ENCODE assay signal across 16 cellular contexts in the genomic region with DNA sequence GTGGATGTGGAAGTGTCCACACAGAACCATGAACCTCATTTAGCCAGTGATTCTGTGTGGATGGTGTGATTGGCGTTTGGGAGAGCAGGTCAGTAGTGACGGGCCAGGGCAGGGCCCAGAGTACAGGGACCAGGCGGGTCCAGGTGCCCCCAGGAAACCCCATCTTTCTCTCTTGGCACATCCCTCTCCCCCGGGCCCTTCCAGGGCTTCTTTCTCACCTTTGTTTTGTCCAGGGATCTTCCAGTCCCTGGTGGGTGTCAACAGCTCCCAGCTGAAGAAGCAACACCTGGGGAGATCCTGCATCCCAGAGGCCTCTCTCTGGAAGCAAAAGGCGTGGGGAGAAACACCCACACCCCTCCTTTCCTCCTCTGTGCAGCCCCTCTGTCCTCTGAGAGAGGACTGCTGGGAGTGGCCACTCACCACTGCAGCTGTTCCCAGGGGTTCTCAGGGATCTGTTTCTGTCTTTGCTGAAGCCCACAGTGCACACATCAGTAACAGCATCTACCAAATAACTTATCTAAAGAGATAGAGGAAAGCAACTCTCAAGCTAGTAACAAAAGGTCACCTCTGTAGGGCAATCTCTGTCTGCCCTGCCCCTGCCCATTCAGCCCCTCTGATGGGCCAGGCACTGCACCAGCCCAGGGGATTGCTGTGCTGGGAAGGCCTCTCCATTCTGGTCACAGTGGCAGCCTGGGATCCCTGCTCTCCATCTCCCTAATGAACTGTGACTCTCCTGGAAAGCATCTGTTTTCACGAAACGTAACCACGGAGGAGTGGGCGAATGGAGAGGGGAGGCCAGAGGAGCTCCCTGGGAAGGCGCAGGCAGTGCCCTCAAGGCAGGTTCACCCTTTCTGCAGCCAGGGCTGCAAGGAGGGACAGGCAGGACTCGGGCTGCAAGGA.
A peak's percentile ranks its signal among the peaks of the same experiment; 100 is the strongest.
DNase-seq lines count a peak whose midpoint lies in the region; ATAC-seq and TF ChIP-seq lines count a peak whose summit lies in the region.
"Had no signal": no experiment of that assay in that cellular context is flagged by ENCODE, and none has a peak within 500 bp of the region (broad histone marks: within the 10 kb centered on the region; RNA-seq: fewer than 3 reads in every experiment).

No MANE protein-coding gene starts in this region.

- no peak overlapping the region for H3K27ac ChIP-seq in colonic mucosa
- H3K27ac ChIP-seq: epithelial cell of prostate, gastrocnemius medialis had no signal

- no peak for ATAC-seq in GM19351 (IDR thresholded peaks at IDR 0.05; ENCODE audit: unreplicated experiment)
- ATAC-seq: activated CD4-positive, CD25-positive, alpha-beta regulatory T cell treated with anti-CD3 and anti-CD28 coated beads, Interleukin-2, amount 50 U/mL, for 24 hours; gastrocnemius medialis; left colon had no signal

- no peaks in the 10 kb centered on the region for H3K4me1 ChIP-seq in colonic mucosa
- H3K4me1 ChIP-seq: gastrocnemius medialis had no signal

- no peak overlapping the region for H3K9ac ChIP-seq in colonic mucosa (ENCODE audit: low read depth in 2 of 2, low read length in 2 of 2)

- TF ChIP-seq CTCF in colonic mucosa (IDR thresholded peaks at IDR 0.05): no peak

- H3K27me3 ChIP-seq in H7 (ENCODE audit: control insufficient read depth, insufficient read depth, low read length) (no peaks in the 10 kb centered on the region), colonic mucosa (no peaks in the 10 kb centered on the region)
- H3K27me3 ChIP-seq: gastrocnemius medialis had no signal

- intact Hi-C loops in colonic mucosa (cut with DNase I) (no loop called here), posterior vena cava (cut with DNase I) (no loop called here)

- no peaks in the 10 kb centered on the region for H3K9me3 ChIP-seq in colonic mucosa
- H3K9me3 ChIP-seq: gastrocnemius medialis had no signal

- H3K36me3 ChIP-seq in H7 (replicated peaks; ENCODE audit: control insufficient read depth, insufficient read depth, low read length): no peaks in the 10 kb centered on the region
- no peaks in the 10 kb centered on the region for H3K36me3 ChIP-seq in colonic mucosa
- H3K36me3 ChIP-seq: gastrocnemius medialis had no signal

- H3K4me3 ChIP-seq in H7 (ENCODE audit: insufficient read depth, low read depth, low read length) (no peak overlapping the region), colonic mucosa (no peak overlapping the region)
- H3K4me3 ChIP-seq: gastrocnemius medialis had no signal

- peak; percentile 6 for DNase-seq in Daoy (ENCODE audit: low read depth)
- DNase-seq in H7: peak; percentile 22
- peak; percentile 12 for DNase-seq in colonic mucosa
- peak; percentile 47 for DNase-seq in posterior vena cava (ENCODE audit: low spot score)
- DNase-seq in NCI-H2196 (lab: John Stamatoyannopoulos, UW; ENCODE audit: unreplicated experiment): no peak
- no peak for DNase-seq in RPMI8226
- DNase-seq: gastrocnemius medialis; NCI-H1092 treated with DMSO at 0.1 percent for 48 hours; NCI-H2081 treated with DMSO at 0.1 percent for 48 hours; NCI-H524; SHP77 treated with DMSO at 0.1 percent for 48 hours; stimulated activated CD4-positive, alpha-beta T cell treated with anti-CD3 and anti-CD28 coated beads, Interleukin-4, amount 100 ng/mL, for 1 hour had no signal

Comparison
In these comparisons a context has a peak if more than half of its experiments do, and no peak if none do; other contexts are left out.
1. DNase-seq: peak in Daoy (single experiment), H7 (single experiment), colonic mucosa (single experiment) and posterior vena cava (single experiment); none in NCI-H2196 (single experiment) and RPMI8226 (single experiment).